32 cellular contexts compared by ENCODE assay signal in genomic region chr5:101080485-101081240, GRCh38.
DNase-seq lines count a peak whose midpoint lies in the region; ATAC-seq and TF ChIP-seq lines count a peak whose summit lies in the region.
"Had no signal": no experiment of that assay in that cellular context is flagged by ENCODE, and none has a peak within 500 bp of the region (broad histone marks: within the 10 kb centered on the region; RNA-seq: fewer than 3 reads in every experiment).

No MANE protein-coding gene starts in this region.

- H3K36me3 ChIP-seq in A673 (ENCODE audit: insufficient read depth, low read length, poor library complexity, severe bottlenecking) (no peaks in the 10 kb centered on the region), PC-3 (ENCODE audit: low read depth, low read length) (no peaks in the 10 kb centered on the region), mucosa of descending colon (ENCODE audit: low read depth) (no peaks in the 10 kb centered on the region)
- H3K36me3 ChIP-seq: adrenal gland, upper lobe of left lung had no signal

- no peak overlapping the region for H3K9ac ChIP-seq in PC-3 (ENCODE audit: low read length)

- H3K27me3 Mint-ChIP-seq in effector memory CD8-positive, alpha-beta T cell, result no peaks in the 10 kb centered on the region
- H3K27me3 Mint-ChIP-seq: activated CD4-positive, alpha-beta T cell treated with anti-CD3 and anti-CD28 coated beads for 36 hours; activated CD8-positive, alpha-beta T cell treated with anti-CD3 and anti-CD28 coated beads for 36 hours; brain; CD4-positive, alpha-beta memory T cell had no signal

- no peaks in the 10 kb centered on the region for H3K9me3 ChIP-seq in A673 (ENCODE audit: low read depth, low read length, poor library complexity, severe bottlenecking)
- no peaks in the 10 kb centered on the region for H3K9me3 ChIP-seq in PC-3 (ENCODE audit: low read length)
- no peaks in the 10 kb centered on the region for H3K9me3 ChIP-seq in mucosa of descending colon
- H3K9me3 ChIP-seq: adrenal gland, upper lobe of left lung had no signal

- CTCF ChIA-PET in A673 (lab: Charles Lee), result no interaction called here
- CTCF ChIA-PET in PC-3 (lab: Charles Lee), result no interaction called here

- DNase-seq in A673 (ENCODE audit: low spot score) (peak; percentile 49), PC-3 (no peak), choroid plexus epithelial cell (ENCODE audit: low read depth) (peak; percentile 63), iris pigment epithelial cell (ENCODE audit: low read depth) (peak; percentile 83), mucosa of descending colon (no peak)
- DNase-seq in effector memory CD8-positive, alpha-beta T cell, result no peak
- DNase-seq: activated CD4-positive, alpha-beta T cell treated with anti-CD3 and anti-CD28 coated beads for 36 hours; activated CD8-positive, alpha-beta memory T cell treated with anti-CD3 and anti-CD28 coated beads, Interleukin-2, amount 50 U/mL, for 48 hours; activated CD8-positive, alpha-beta T cell treated with anti-CD3 and anti-CD28 coated beads for 36 hours; activated naive CD4-positive, alpha-beta T cell treated with anti-CD3 and anti-CD28 coated beads for 36 hours; adrenal gland; CD4-positive, alpha-beta memory T cell; GOT3; HFFc6; Kasumi-1; MV-4-11; NCI-H1436; NCI-H2081 treated with DMSO at 0.1 percent for 48 hours; NCI-H446 treated with DMSO at 0.1 percent for 48 hours; NCI-H774; stimulated activated naive B cell treated with anti-CD40 and anti-IgM and Interleukin-4, amounts not matched to agents 10 μg/mL and 1 μg/mL and 100 μg/mL, for 72 hours; T1000; upper lobe of left lung had no signal

- no peaks in the 10 kb centered on the region for H3K36me3 Mint-ChIP-seq in effector memory CD8-positive, alpha-beta T cell (ENCODE audit: insufficient read depth)
- H3K36me3 Mint-ChIP-seq: brain; CD4-positive, alpha-beta memory T cell; natural killer cell treated with Interleukin-12 subunit alpha and Interleukin-12 subunit beta and Interleukin-15 and Interleukin-18, amount 100 ng/mL, for 72 hours; stimulated activated naive B cell treated with anti-CD40 and anti-IgM and Interleukin-4, amounts not matched to agents 10 μg/mL and 1 μg/mL and 100 μg/mL, for 72 hours had no signal

- H3F3A ChIP-seq in PC-3 (ENCODE audit: low read length, unreplicated experiment), result no peaks in the 10 kb centered on the region

- no peak overlapping the region for H3K4me3 ChIP-seq in A673 (ENCODE audit: low read depth, low read length, poor library complexity, severe bottlenecking)
- H3K4me3 ChIP-seq in PC-3 (ENCODE audit: low read length), result no peak overlapping the region
- no peak overlapping the region for H3K4me3 ChIP-seq in choroid plexus epithelial cell (ENCODE audit: low read depth, low read length)
- no peak overlapping the region for H3K4me3 ChIP-seq in mucosa of descending colon
- H3K4me3 ChIP-seq: adrenal gland, lung, upper lobe of left lung had no signal

- no peak overlapping the region for H3K4me2 ChIP-seq in PC-3 (ENCODE audit: low read length)

- BruUV-seq in A673 (replicated peaks; lab: Mats Ljungman, UMichigan), result no TSS peak
- BruUV-seq in PC-3 (replicated peaks; lab: Mats Ljungman, UMichigan), result no TSS peak

- H3K79me2 ChIP-seq in PC-3 (ENCODE audit: low read length), result no peaks in the 10 kb centered on the region

- no peaks in the 10 kb centered on the region for H4K20me1 ChIP-seq in PC-3 (ENCODE audit: low read length)

- peaks cover 7% of the 10 kb centered on the region for H3K4me1 ChIP-seq in A673 (ENCODE audit: insufficient read depth, low read length, poor library complexity, severe bottlenecking)
- H3K4me1 ChIP-seq in PC-3 (ENCODE audit: insufficient read depth, low read length), result no peaks in the 10 kb centered on the region
- no peaks in the 10 kb centered on the region for H3K4me1 ChIP-seq in mucosa of descending colon (ENCODE audit: low read depth)
- H3K4me1 ChIP-seq: adrenal gland, upper lobe of left lung had no signal

- no peaks in the 10 kb centered on the region for H3K9me2 ChIP-seq in PC-3 (replicated peaks; ENCODE audit: low read length)

- H3K27ac ChIP-seq in A673 (ENCODE audit: low read depth, low read length, poor library complexity, severe bottlenecking) (no peak overlapping the region), PC-3 (ENCODE audit: low read length) (no peak overlapping the region)
- H3K27ac ChIP-seq: adrenal gland, epithelial cell of prostate, HL-60, upper lobe of left lung, VCaP had no signal

- no peaks in the 10 kb centered on the region for H3K4me1 Mint-ChIP-seq in effector memory CD8-positive, alpha-beta T cell (ENCODE audit: low read depth in 2 of 2)
- H3K4me1 Mint-ChIP-seq: activated CD4-positive, alpha-beta T cell treated with anti-CD3 and anti-CD28 coated beads for 36 hours; B cell; CD4-positive, alpha-beta memory T cell; stimulated activated naive B cell treated with anti-CD40 and anti-IgM and Interleukin-4, amounts not matched to agents 10 μg/mL and 1 μg/mL and 100 μg/mL, for 72 hours had no signal

- H2AFZ ChIP-seq in PC-3 (ENCODE audit: low read length), result 0 out of 2 replicates have a peak overlapping the region, but pooled peaks have one; percentile 33

- intact Hi-C loops in A673 (cut with micrococcal nuclease; ENCODE audit: unreplicated experiment), result no loop called here
- intact Hi-C loops in PC-3 (cut with micrococcal nuclease), result no loop called here
- intact Hi-C loops in mucosa of descending colon (cut with DNase I, micrococcal nuclease), result no loop called here

- POLR2A ChIA-PET in A673 (lab: Charles Lee; ENCODE audit: low non-redundant PET) (no interaction called here), PC-3 (lab: Charles Lee; ENCODE audit: unreplicated experiment) (no interaction called here)

- no peak overlapping the region for H3K4me3 Mint-ChIP-seq in effector memory CD8-positive, alpha-beta T cell
- H3K4me3 Mint-ChIP-seq: activated CD4-positive, alpha-beta T cell treated with anti-CD3 and anti-CD28 coated beads for 36 hours; activated CD8-positive, alpha-beta T cell treated with anti-CD3 and anti-CD28 coated beads for 36 hours; activated naive CD4-positive, alpha-beta T cell treated with anti-CD3 and anti-CD28 coated beads for 36 hours; B cell; brain; CD4-positive, alpha-beta memory T cell; HFFc6; natural killer cell treated with Interleukin-12 subunit alpha and Interleukin-12 subunit beta and Interleukin-15 and Interleukin-18, amount 100 ng/mL, for 72 hours; stimulated activated naive B cell treated with anti-CD40 and anti-IgM and Interleukin-4, amounts not matched to agents 10 μg/mL and 1 μg/mL and 100 μg/mL, for 72 hours had no signal

- ATAC-seq in PC-3 (no peak), HG02623 (IDR thresholded peaks at IDR 0.05; ENCODE audit: unreplicated experiment) (no peak), GM21447 (IDR thresholded peaks at IDR 0.05; ENCODE audit: unreplicated experiment) (no peak), mucosa of descending colon (no peak)
- ATAC-seq in effector memory CD8-positive, alpha-beta T cell (replicated peaks), result no peak
- ATAC-seq: activated CD4-positive, alpha-beta T cell treated with anti-CD3 and anti-CD28 coated beads for 36 hours; activated CD8-positive, alpha-beta T cell treated with anti-CD3 and anti-CD28 coated beads for 36 hours; natural killer cell treated with Interleukin-12 subunit alpha and Interleukin-12 subunit beta and Interleukin-15 and Interleukin-18, amount 100 ng/mL, for 72 hours; stimulated activated naive B cell treated with anti-CD40 and anti-IgM and Interleukin-4, amounts not matched to agents 10 μg/mL and 1 μg/mL and 100 μg/mL, for 72 hours had no signal

- no peaks in the 10 kb centered on the region for H3K27me3 ChIP-seq in A673 (replicated peaks; ENCODE audit: insufficient read depth, low read depth, low read length, poor library complexity)
- H3K27me3 ChIP-seq in PC-3 (ENCODE audit: low read length), result no peaks in the 10 kb centered on the region
- H3K27me3 ChIP-seq: adrenal gland, upper lobe of left lung had no signal

- no peaks in the 10 kb centered on the region for H3K9me3 Mint-ChIP-seq in effector memory CD8-positive, alpha-beta T cell
- H3K9me3 Mint-ChIP-seq: activated CD8-positive, alpha-beta T cell treated with anti-CD3 and anti-CD28 coated beads for 36 hours; activated naive CD4-positive, alpha-beta T cell treated with anti-CD3 and anti-CD28 coated beads for 36 hours; brain; natural killer cell treated with Interleukin-12 subunit alpha and Interleukin-12 subunit beta and Interleukin-15 and Interleukin-18, amount 100 ng/mL, for 72 hours; stimulated activated naive B cell treated with anti-CD40 and anti-IgM and Interleukin-4, amounts not matched to agents 10 μg/mL and 1 μg/mL and 100 μg/mL, for 72 hours had no signal

- TF ChIP-seq CTCF in A673 (conservative IDR thresholded peaks at IDR 0.05; ENCODE audit: low read depth, low read length) (no peak), PC-3 (conservative IDR thresholded peaks at IDR 0.05; ENCODE audit: low read depth, low read length) (no peak), choroid plexus epithelial cell (conservative IDR thresholded peaks at IDR 0.05; ENCODE audit: low read depth, low read length) (no peak), mucosa of descending colon (IDR thresholded peaks at IDR 0.05) (no peak)

- no peak overlapping the region for H3K27ac Mint-ChIP-seq in effector memory CD8-positive, alpha-beta T cell
- H3K27ac Mint-ChIP-seq: activated CD4-positive, alpha-beta T cell treated with anti-CD3 and anti-CD28 coated beads for 36 hours; activated CD8-positive, alpha-beta T cell treated with anti-CD3 and anti-CD28 coated beads for 36 hours; activated naive CD4-positive, alpha-beta T cell treated with anti-CD3 and anti-CD28 coated beads for 36 hours; B cell; CD4-positive, alpha-beta memory T cell; HFFc6; natural killer cell treated with Interleukin-12 subunit alpha and Interleukin-12 subunit beta and Interleukin-15 and Interleukin-18, amount 100 ng/mL, for 72 hours; stimulated activated naive B cell treated with anti-CD40 and anti-IgM and Interleukin-4, amounts not matched to agents 10 μg/mL and 1 μg/mL and 100 μg/mL, for 72 hours had no signal

Comparison
In these comparisons a context has a peak if more than half of its experiments do, and no peak if none do; other contexts are left out.
1. DNase-seq: peak in A673 (single experiment), choroid plexus epithelial cell (single experiment) and iris pigment epithelial cell (single experiment); none in PC-3 (single experiment), effector memory CD8-positive, alpha-beta T cell (0 of 3) and mucosa of descending colon (0 of 3).